Comparison of ENCODE assay signal across 21 cellular contexts in the genomic region with DNA sequence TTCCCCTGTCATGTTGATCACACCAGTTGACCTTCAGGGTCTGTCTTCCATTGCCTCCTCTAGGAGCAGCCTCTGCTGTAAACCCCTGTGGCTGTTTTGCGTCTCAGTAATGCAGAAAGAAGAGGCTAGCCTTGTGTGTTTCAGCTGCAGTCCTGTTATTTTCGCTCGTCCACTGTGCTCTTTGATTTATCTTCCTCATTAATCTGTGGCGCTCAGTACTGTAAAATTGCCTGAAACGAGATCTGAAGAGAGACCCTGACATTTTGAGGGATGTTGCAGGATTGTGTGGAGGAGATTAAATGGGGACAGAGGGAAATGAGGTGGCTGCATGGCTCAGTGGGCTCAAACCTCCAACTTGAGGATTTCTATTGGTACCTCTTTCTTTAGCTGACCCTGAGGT.
"Had no signal": no experiment of that assay in that cellular context is flagged by ENCODE, and none has a peak within 500 bp of the region (broad histone marks: within the 10 kb centered on the region; RNA-seq: fewer than 3 reads in every experiment).

No MANE protein-coding gene starts in this region.

- H3K4me3 Mint-ChIP-seq: activated naive CD8-positive, alpha-beta T cell treated with anti-CD3 and anti-CD28 coated beads, Interleukin-2, amount 10 ng/mL, durations not matched to agents 7 days and 5 days; activated T-cell treated with anti-CD3 and anti-CD28 coated beads, Interleukin-2, amount 50 U/mL, for 72 hours; memory B cell; natural killer cell had no signal

- H3K4me1 Mint-ChIP-seq: activated naive CD8-positive, alpha-beta T cell treated with anti-CD3 and anti-CD28 coated beads, Interleukin-2, amount 10 ng/mL, durations not matched to agents 7 days and 5 days; memory B cell had no signal

- H3K27ac Mint-ChIP-seq: activated naive CD8-positive, alpha-beta T cell treated with anti-CD3 and anti-CD28 coated beads, Interleukin-2, amount 10 ng/mL, durations not matched to agents 7 days and 5 days; activated T-cell treated with anti-CD3 and anti-CD28 coated beads, Interleukin-2, amount 50 U/mL, for 72 hours; memory B cell; natural killer cell; progenitor cell of endocrine pancreas had no signal

- H3K4me1 ChIP-seq: breast epithelium, uterus had no signal

- H3K4me3 ChIP-seq: breast epithelium, esophagus muscularis mucosa, right lobe of liver, transverse colon, uterus had no signal

- H3K9me3 Mint-ChIP-seq: activated naive CD8-positive, alpha-beta T cell treated with anti-CD3 and anti-CD28 coated beads, Interleukin-2, amount 10 ng/mL, durations not matched to agents 7 days and 5 days; activated T-cell treated with anti-CD3 and anti-CD28 coated beads, Interleukin-2, amount 50 U/mL, for 72 hours; memory B cell; natural killer cell had no signal

- H3K36me3 ChIP-seq: breast epithelium, right lobe of liver, transverse colon, uterus had no signal

- H3K27ac ChIP-seq: breast epithelium, esophagus muscularis mucosa, right lobe of liver, transverse colon had no signal

- H3K9me3 ChIP-seq: breast epithelium, esophagus muscularis mucosa, right lobe of liver, transverse colon, uterus had no signal

- H3K27me3 ChIP-seq: breast epithelium, esophagus muscularis mucosa, right lobe of liver, transverse colon, uterus had no signal

- H3K36me3 Mint-ChIP-seq: activated naive CD8-positive, alpha-beta T cell treated with anti-CD3 and anti-CD28 coated beads, Interleukin-2, amount 10 ng/mL, durations not matched to agents 7 days and 5 days; memory B cell; natural killer cell had no signal

- DNase-seq: activated CD4-positive, alpha-beta T cell treated with anti-CD3 and anti-CD28 coated beads for 4 hours; activated CD4-positive, alpha-beta T cell treated with anti-CD3 and anti-CD28 coated beads, Interleukin-2, amount 50 U/mL, for 4 hours; activated effector memory CD4-positive, alpha-beta T cell treated with Interleukin-2 at 50 U/mL for 16 hours; activated naive CD4-positive, alpha-beta T cell treated with Interleukin-2 at 50 U/mL for 16 hours; activated naive CD8-positive, alpha-beta T cell treated with anti-CD3 and anti-CD28 coated beads, Interleukin-2, amount 10 ng/mL, durations not matched to agents 7 days and 5 days; activated T-cell treated with anti-CD3 and anti-CD28 coated beads for 4 hours; activated T-cell treated with anti-CD3 and anti-CD28 coated beads, Interleukin-2, amount 50 U/mL, for 72 hours; amygdala; dermis blood vessel endothelial cell; effector CD4-positive, alpha-beta T cell; islet precursor cell; natural killer cell; right lobe of liver; stimulated activated CD4-positive, alpha-beta T cell treated with anti-CD3 and anti-CD28 coated beads, Interleukin-2, amount 100 ng/mL, for 48 hours; stimulated activated naive CD4-positive, alpha-beta T cell treated with Interleukin-2 at 50 U/mL for 16 hours; transverse colon; uterus had no signal

- H3K27me3 Mint-ChIP-seq: progenitor cell of endocrine pancreas had no signal
